Comparison of ENCODE assay signal across 8 cellular contexts in genomic region chr17:68378202-68379149, GRCh38.
DNase-seq lines count a peak whose midpoint lies in the region; ATAC-seq and TF ChIP-seq lines count a peak whose summit lies in the region.

No MANE protein-coding gene starts in this region.

- H3K4me3 ChIP-seq in Peyer's patch, result no peak overlapping the region
- H3K4me3 ChIP-seq in neuronal stem cell (ENCODE audit: low read length in 2 of 2), result no peak overlapping the region

- H2BK5ac ChIP-seq in neuronal stem cell (ENCODE audit: low read length), result peak overlapping the region; percentile 8

- DNase-seq in G401 (ENCODE audit: low spot score) (peak; percentile 81), Peyer's patch (peak; percentile 46 to 88 (median 74)), fibroblast of peridontal ligament (ENCODE audit: extremely low read depth) (peak; percentile 95), neuronal stem cell (ENCODE audit: low spot score) (no peak), AML-193 (lab: John Stamatoyannopoulos, UW) (no peak)
- DNase-seq in activated CD4-positive, alpha-beta T cell treated with anti-CD3 and anti-CD28 coated beads for 4 hours, result no peak
- DNase-seq in stimulated activated CD4-positive, alpha-beta T cell treated with anti-CD3 and anti-CD28 coated beads, Interleukin-15, amount 100 ng/mL, for 24 hours, result no peak

- peaks cover 0 to 17% (median 0%) of the 10 kb centered on the region in 4 donors for H3K4me1 ChIP-seq in Peyer's patch
- peaks cover 17 to 22% of the 10 kb centered on the region in 2 donors for H3K4me1 ChIP-seq in neuronal stem cell (ENCODE audit: control insufficient read depth in 2 of 2, insufficient read depth in 1 of 2, low read depth in 1 of 2, low read length in 2 of 2)

- no peak overlapping the region for H2BK12ac ChIP-seq in neuronal stem cell (ENCODE audit: low read length)

- no peaks in the 10 kb centered on the region for H3K79me1 ChIP-seq in neuronal stem cell (ENCODE audit: low read depth, low read length)

- H4K91ac ChIP-seq in neuronal stem cell (ENCODE audit: low read depth, low read length, poor library complexity), result no peak overlapping the region

- H3K14ac ChIP-seq in neuronal stem cell (ENCODE audit: low read length), result peak overlapping the region; percentile 27

- H2BK120ac ChIP-seq in neuronal stem cell (ENCODE audit: low read depth, low read length), result no peak overlapping the region

- H3K27ac ChIP-seq in Peyer's patch (peak overlapping the region; percentile 47 to 96 (median 80)), neuronal stem cell (replicated peaks; ENCODE audit: low read length) (peak overlapping the region; percentile 13)

- no peak overlapping the region for H4K8ac ChIP-seq in neuronal stem cell (ENCODE audit: low read depth, low read length)

- in situ Hi-C loops in G401 (cut with HindIII; ENCODE audit: low sequenced_read_pairs), result no loop called here

- peak overlapping the region; percentile 86 for H3K18ac ChIP-seq in neuronal stem cell (ENCODE audit: low read length)

- H3K27me3 ChIP-seq in Peyer's patch (no peaks in the 10 kb centered on the region), neuronal stem cell (ENCODE audit: control insufficient read depth in 3 of 3, insufficient read depth in 3 of 3, low read depth in 1 of 3, low read length in 3 of 3) (no peaks in the 10 kb centered on the region)

- TF ChIP-seq CTCF in Peyer's patch (IDR thresholded peaks at IDR 0.05), result no peak

- peak overlapping the region; percentile 83 for H2AFZ ChIP-seq in neuronal stem cell (ENCODE audit: low read length)

- peak overlapping the region; percentile 47 for H3K9ac ChIP-seq in neuronal stem cell (ENCODE audit: low read depth, low read length, poor library complexity)

- no peaks in the 10 kb centered on the region for H3K36me3 ChIP-seq in Peyer's patch
- H3K36me3 ChIP-seq in neuronal stem cell (replicated peaks in 1 of 2; ENCODE audit: control insufficient read depth in 2 of 2, insufficient read depth in 2 of 2, low read length in 2 of 2), result no peaks in the 10 kb centered on the region

- peak overlapping the region; percentile 5 for H3K23ac ChIP-seq in neuronal stem cell (ENCODE audit: low read depth, low read length, poor library complexity)

- no peak overlapping the region for H3K4ac ChIP-seq in neuronal stem cell (ENCODE audit: low read length)

- no peak overlapping the region for H2AK5ac ChIP-seq in neuronal stem cell (ENCODE audit: low read depth, low read length)

- no peak for ATAC-seq in GM21360 (IDR thresholded peaks at IDR 0.05; ENCODE audit: unreplicated experiment)

- H2BK15ac ChIP-seq in neuronal stem cell (ENCODE audit: low read length), result peak overlapping the region; percentile 61

- TF ChIP-seq POLR2A in Peyer's patch (IDR thresholded peaks at IDR 0.05), result no peak

- H3K9me3 ChIP-seq in Peyer's patch, result no peaks in the 10 kb centered on the region
- H3K9me3 ChIP-seq in neuronal stem cell (replicated peaks in 1 of 2; ENCODE audit: control insufficient read depth in 2 of 2, insufficient read depth in 1 of 2, low read depth in 1 of 2, low read length in 2 of 2), result no peaks in the 10 kb centered on the region

- no CpG with 5 or more reads among the region's 23 CpGs for WGBS in neuronal stem cell (ENCODE audit: extremely low coverage in 2 of 2, insufficient read length in 2 of 2, insufficient replicate concordance in 1 of 2), 2 donors

- H3K4me2 ChIP-seq in neuronal stem cell (ENCODE audit: insufficient read depth, low read length, poor library complexity, severe bottlenecking), result no peak overlapping the region

Comparison
In these comparisons a context has a peak if more than half of its experiments do, and no peak if none do; other contexts are left out.
1. DNase-seq: peak in G401 (single experiment), Peyer's patch (3 of 3) and fibroblast of peridontal ligament (single experiment); none in neuronal stem cell (single experiment), activated CD4-positive, alpha-beta T cell treated with anti-CD3 and anti-CD28 coated beads for 4 hours (0 of 2), AML-193 (0 of 2) and stimulated activated CD4-positive, alpha-beta T cell treated with anti-CD3 and anti-CD28 coated beads, Interleukin-15, amount 100 ng/mL, for 24 hours (single experiment).